Comparison of ENCODE assay signal across 8 cellular contexts in genomic region chr11:83195649-83196048, GRCh38. TPM values are rescaled to one million over a fixed set of nuclear protein-coding genes. Genes with fewer than 3 reads are reported as not detected.
A peak's percentile ranks its signal among the peaks of the same experiment; 100 is the strongest.
DNase-seq lines count a peak whose midpoint lies in the region; ATAC-seq, FAIRE-seq and TF ChIP-seq lines count a peak whose summit lies in the region.

No MANE protein-coding gene starts in this region.

- H2AK5ac ChIP-seq in IMR-90 (ENCODE audit: low read depth, low read length), result no peak overlapping the region

- H3K14ac ChIP-seq in IMR-90 (replicated peaks; ENCODE audit: low read depth, low read length), result 0 out of 2 replicates have a peak overlapping the region, but pooled peaks have one; percentile 44

- H4K20me1 ChIP-seq in IMR-90 (ENCODE audit: insufficient read depth, low read length) (0 out of 2 replicates have a peak, but pooled peaks cover 4% of the 10 kb centered on the region), astrocyte (ENCODE audit: insufficient read depth, low read length) (peaks cover 3% of the 10 kb centered on the region)

- H3K4me1 Mint-ChIP-seq in astrocyte (ENCODE audit: low read depth, unreplicated experiment), result peaks cover 22% of the 10 kb centered on the region
- peaks cover 33 to 64% (median 50%) of the 10 kb centered on the region in 7 donors for H3K4me1 Mint-ChIP-seq in naive thymus-derived CD4-positive, alpha-beta T cell

- H3K9me3 Mint-ChIP-seq in astrocyte (ENCODE audit: unreplicated experiment), result no peaks in the 10 kb centered on the region
- peaks cover 0 to 3% (median 0%) of the 10 kb centered on the region in 11 donors for H3K9me3 Mint-ChIP-seq in naive thymus-derived CD4-positive, alpha-beta T cell

- H3K56ac ChIP-seq in IMR-90 (ENCODE audit: extremely low read depth, insufficient read depth, low read length), result no peak overlapping the region; the same call in 1 of the 2 replicates

- H3K27ac Mint-ChIP-seq in astrocyte (ENCODE audit: unreplicated experiment), result no peak overlapping the region
- peak overlapping the region in 6 of 9 donors; percentile 9 to 99 (median 61) for H3K27ac Mint-ChIP-seq in naive thymus-derived CD4-positive, alpha-beta T cell

- H3K27ac ChIP-seq in ACC112 (ENCODE audit: low read depth, low read length) (0 out of 2 replicates have a peak overlapping the region, but pooled peaks have one; percentile 88), IMR-90 (ENCODE audit: insufficient read depth, low read length) (no peak overlapping the region), astrocyte (ENCODE audit: low read depth, low read length) (no peak overlapping the region)
- H3K27ac ChIP-seq in naive thymus-derived CD4-positive, alpha-beta T cell (ENCODE audit: low read depth, low read length), result no peak overlapping the region

- no peak overlapping the region for H2AK9ac ChIP-seq in IMR-90 (replicated peaks; ENCODE audit: low read depth, low read length, poor library complexity)

- no peak for DNase-seq in IMR-90
- no peak for DNase-seq in astrocyte (ENCODE audit: low read depth)
- DNase-seq in naive thymus-derived CD4-positive, alpha-beta T cell, result no peak
- no peak for DNase-seq in stimulated activated naive CD4-positive, alpha-beta T cell (lab: John Stamatoyannopoulos, UW)
- no peak for DNase-seq in activated gamma-delta T cell treated with Interleukin-2 at 50 U/mL for 16 hours
- no peak for DNase-seq in GM10248 (ENCODE audit: extremely low spot score)

- H3K9me3 ChIP-seq in IMR-90 (ENCODE audit: control insufficient read depth, insufficient read depth, low read length) (no peaks in the 10 kb centered on the region), astrocyte (ENCODE audit: insufficient read depth, low read depth, low read length) (no peaks in the 10 kb centered on the region)
- H3K9me3 ChIP-seq in naive thymus-derived CD4-positive, alpha-beta T cell (ENCODE audit: control insufficient read depth in 2 of 3, low read length in 3 of 3), result no peaks in the 10 kb centered on the region

- H2BK120ac ChIP-seq in IMR-90 (ENCODE audit: low read depth, low read length), result no peak overlapping the region

- no peaks in the 10 kb centered on the region for H3K27me3 Mint-ChIP-seq in astrocyte (ENCODE audit: low read depth, unreplicated experiment)
- no peaks in the 10 kb centered on the region for H3K27me3 Mint-ChIP-seq in naive thymus-derived CD4-positive, alpha-beta T cell

- no peak overlapping the region for H3K4ac ChIP-seq in IMR-90 (ENCODE audit: low read depth, low read length)

- no peak overlapping the region for H2BK5ac ChIP-seq in IMR-90 (ENCODE audit: low read depth, low read length, poor library complexity, severe bottlenecking)

- H4K8ac ChIP-seq in IMR-90 (ENCODE audit: low read depth in 2 of 2, low read length in 2 of 2), result no peak overlapping the region

- BruUV-seq in IMR-90 (replicated peaks; lab: Mats Ljungman, UMichigan), result no TSS peak

- H3K23ac ChIP-seq in IMR-90 (ENCODE audit: low read depth, low read length), result no peak overlapping the region

- H3K4me2 ChIP-seq in IMR-90 (ENCODE audit: low read depth, low read length) (peak overlapping the region; percentile 76), astrocyte (ENCODE audit: low read length) (peak overlapping the region; percentile 96)

- TF ChIP-seq RAD21 in IMR-90 (IDR thresholded peaks at IDR 0.05; ENCODE audit: low read length), result no peak

- dilution Hi-C loops in IMR-90 (cut with HindIII; ENCODE audit: low sequenced_read_pairs, unreplicated experiment), result no loop called here

- no peak for TF ChIP-seq POLR2A in IMR-90 (IDR thresholded peaks at IDR 0.05; ENCODE audit: low read depth, low read length)

- H4K91ac ChIP-seq in IMR-90 (ENCODE audit: insufficient read depth, low read depth, low read length), result no peak overlapping the region

- ATAC-seq in IMR-90 (ENCODE audit: low read depth), result no peak
- no peak for ATAC-seq in naive thymus-derived CD4-positive, alpha-beta T cell
- no peak for ATAC-seq in HG02885 (IDR thresholded peaks at IDR 0.05; ENCODE audit: poor library complexity, unreplicated experiment)

- in situ Hi-C loops in IMR-90 (cut with MboI; ENCODE audit: low sequenced_read_pairs), result no loop called here

- POLR2A ChIA-PET in IMR-90 (lab: Charles Lee; ENCODE audit: unreplicated experiment) (no interaction called here), GM10248 (lab: Yijun Ruan, JAX) (no interaction called here)
- POLR2A ChIA-PET in naive thymus-derived CD4-positive, alpha-beta T cell (lab: Charles Lee), result interaction anchor here (0.6 to 3.6 kb wide), 3 partner anchors 37 to 224 kb away, joined by 3 to 50 read pairs (median 4); partner anchors contain the start of gene PCF11

- peaks cover 41% of the 10 kb centered on the region for H3K79me2 ChIP-seq in ACC112 (ENCODE audit: control insufficient read depth, insufficient read depth, low read length, unreplicated experiment)
- H3K79me2 ChIP-seq in astrocyte (ENCODE audit: insufficient read depth, low read length), result peaks cover 41% of the 10 kb centered on the region

- 100% methylated on average over 3 of the region's 8 CpGs; no CpG with 5 or more reads in 1 of the 2 experiments for WGBS in IMR-90 (ENCODE audit: extremely low coverage in 2 of 2, insufficient read length in 1 of 2), 2 experiments

- H3K9ac ChIP-seq in IMR-90 (ENCODE audit: low read depth, low read length) (peak overlapping the region; percentile 75; the same call in 1 of the 2 replicates), astrocyte (ENCODE audit: low read length) (no peak overlapping the region)

- peak overlapping the region; percentile 95 for H3K4me3 ChIP-seq in ACC112 (ENCODE audit: low read depth, low read length)
- peak overlapping the region; percentile 85; the same call in 1 of the 2 replicates for H3K4me3 ChIP-seq in IMR-90 (ENCODE audit: insufficient read depth, low read depth, low read length)
- H3K4me3 ChIP-seq in astrocyte (ENCODE audit: insufficient read depth, low read depth, low read length), result no peak overlapping the region
- H3K4me3 ChIP-seq in naive thymus-derived CD4-positive, alpha-beta T cell (ENCODE audit: low read length), result no peak overlapping the region

- peaks cover 1% of the 10 kb centered on the region for H3K36me3 Mint-ChIP-seq in astrocyte (ENCODE audit: low read depth, unreplicated experiment)
- peaks cover 6 to 23% (median 18%) of the 10 kb centered on the region in 5 donors for H3K36me3 Mint-ChIP-seq in naive thymus-derived CD4-positive, alpha-beta T cell

- intact Hi-C loops in IMR-90 (cut with micrococcal nuclease), result loop anchor here (2.0 to 5.0 kb wide), 2 partner anchors 87 to 295 kb away; partner anchors contain the start of genes DDIAS and PRCP
- intact Hi-C loops in naive thymus-derived CD4-positive, alpha-beta T cell (cut with micrococcal nuclease), result no loop called here

- peaks cover 35% of the 10 kb centered on the region for H3K4me1 ChIP-seq in ACC112 (ENCODE audit: control insufficient read depth, insufficient read depth, low read length, unreplicated experiment)
- H3K4me1 ChIP-seq in IMR-90 (ENCODE audit: control insufficient read depth, insufficient read depth, low read length), result peaks cover 9% of the 10 kb centered on the region
- H3K4me1 ChIP-seq in astrocyte (ENCODE audit: insufficient read depth, low read length), result peaks cover 15% of the 10 kb centered on the region
- H3K4me1 ChIP-seq in naive thymus-derived CD4-positive, alpha-beta T cell (ENCODE audit: control insufficient read depth in 2 of 2, insufficient read depth in 2 of 2, low read length in 2 of 2), result peaks cover 22 to 29% of the 10 kb centered on the region in 2 donors

- TF ChIP-seq CTCF in IMR-90 (conservative IDR thresholded peaks at IDR 0.05; ENCODE audit: low read depth, low read length) (no peak), astrocyte (IDR thresholded peaks at IDR 0.05; ENCODE audit: insufficient read depth, low read depth, low read length) (no peak), GM10248 (IDR thresholded peaks at IDR 0.05; ENCODE audit: control extremely low read depth, extremely low read depth, low read depth, missing control alignments) (no peak)

- H2BK15ac ChIP-seq in IMR-90 (ENCODE audit: low read depth, low read length), result no peak overlapping the region

- H3K79me1 ChIP-seq in IMR-90 (ENCODE audit: low read depth in 1 of 2, low read length in 2 of 2), result peaks cover 21 to 37% of the 10 kb centered on the region in 2 experiments

- H3K27me3 ChIP-seq in ACC112 (ENCODE audit: insufficient read depth, low read length) (no peaks in the 10 kb centered on the region), IMR-90 (ENCODE audit: control insufficient read depth, insufficient read depth, low read length) (no peaks in the 10 kb centered on the region), astrocyte (ENCODE audit: insufficient read depth, low read length) (no peaks in the 10 kb centered on the region)
- H3K27me3 ChIP-seq in naive thymus-derived CD4-positive, alpha-beta T cell (ENCODE audit: control insufficient read depth in 2 of 2, insufficient read depth in 2 of 2, low read length in 2 of 2), result no peaks in the 10 kb centered on the region

- CTCF ChIA-PET in IMR-90 (lab: Yijun Ruan, JAX) (interaction anchor here (0.6 kb wide), 1 partner anchor 307 kb away, joined by 3 read pairs; no protein-coding TSS in a partner anchor), GM10248 (lab: Yijun Ruan, JAX) (interaction anchor here (1.4 to 1.5 kb wide), 2 partner anchors 55 to 88 kb away, joined by 3 read pairs; no protein-coding TSS in a partner anchor)
- CTCF ChIA-PET in naive thymus-derived CD4-positive, alpha-beta T cell (lab: Charles Lee), result interaction anchor here (0.8 kb wide), 1 partner anchor 55 kb away, joined by 3 read pairs; no protein-coding TSS in a partner anchor

- peaks cover 17% of the 10 kb centered on the region for H3K36me3 ChIP-seq in ACC112 (ENCODE audit: insufficient read depth, low read length)
- H3K36me3 ChIP-seq in IMR-90 (ENCODE audit: control insufficient read depth, insufficient read depth, low read length), result peaks cover 5% of the 10 kb centered on the region
- H3K36me3 ChIP-seq in astrocyte (ENCODE audit: insufficient read depth, low read length), result peaks cover 13% of the 10 kb centered on the region
- peaks cover 0 to 10% (median 4%) of the 10 kb centered on the region in 3 experiments for H3K36me3 ChIP-seq in naive thymus-derived CD4-positive, alpha-beta T cell (ENCODE audit: control insufficient read depth in 2 of 3, insufficient read depth in 3 of 3, low read length in 3 of 3)

- no peak overlapping the region for H3K18ac ChIP-seq in IMR-90 (ENCODE audit: low read depth, low read length)

- FAIRE-seq in astrocyte (lab: Jason Lieb, UNC), result no peak

- H3K9me1 ChIP-seq in IMR-90 (ENCODE audit: insufficient read depth, low read length), result 0 out of 2 replicates have a peak, but pooled peaks cover 3% of the 10 kb centered on the region

- H4K5ac ChIP-seq in IMR-90 (ENCODE audit: low read depth, low read length), result no peak overlapping the region

- H3K4me3 Mint-ChIP-seq in astrocyte (ENCODE audit: unreplicated experiment), result peak overlapping the region; percentile 73
- peak overlapping the region in 9 of 10 donors; percentile 39 to 99 (median 96) for H3K4me3 Mint-ChIP-seq in naive thymus-derived CD4-positive, alpha-beta T cell

- no peak overlapping the region for H2BK20ac ChIP-seq in IMR-90 (ENCODE audit: low read depth, low read length)

- H2AFZ ChIP-seq in ACC112 (ENCODE audit: low read length, unreplicated experiment), result no peak overlapping the region
- no peak overlapping the region for H2AFZ ChIP-seq in IMR-90 (replicated peaks; ENCODE audit: low read length, poor library complexity)
- H2AFZ ChIP-seq in astrocyte (ENCODE audit: low read depth, low read length), result no peak overlapping the region

RNA-seq across cellular contexts. Expression of gene ANKRD42, which starts 2.1 kb away (rescaled TPM):
- total RNA-seq in IMR-90 (2012; rRNA removed), result 5.6 and 6.9 TPM in 2 replicates
- polyA plus RNA-seq in IMR-90 (2012; rRNA removed), result 4.2 and 5.2 TPM in 2 replicates
- polyA plus RNA-seq in IMR-90 (2012; cell fraction: cytosol; rRNA removed), result 2.9 and 3.5 TPM in 2 replicates
- polyA plus RNA-seq in IMR-90 (2012; cell fraction: nucleus; rRNA removed; ENCODE audit: low replicate concordance), result 3.1 and 7.1 TPM in 2 replicates
- total RNA-seq in astrocyte, result 15.0 and 16.4 TPM in 2 replicates
- 10 to 100 TPM in 1 of 5 experiments, 1 to 10 TPM in 4; 3.1 to 10.9 (median 7.0) TPM for total RNA-seq in naive thymus-derived CD4-positive, alpha-beta T cell
- polyA plus RNA-seq in naive thymus-derived CD4-positive, alpha-beta T cell, result 1 to 10 TPM; 4.4 to 4.6 TPM

RNA-seq across cellular contexts. Expression of gene PCF11, which starts 38.7 kb away (rescaled TPM):
- total RNA-seq in IMR-90 (2012; rRNA removed) (26.7 and 34.2 TPM in 2 replicates), astrocyte (35.9 and 40.7 TPM in 2 replicates)
- 16.2 and 19.2 TPM in 2 replicates for polyA plus RNA-seq in IMR-90 (2012; rRNA removed)
- 7.3 and 12.7 TPM in 2 replicates for polyA plus RNA-seq in IMR-90 (2012; cell fraction: cytosol; rRNA removed)
- polyA plus RNA-seq in IMR-90 (2012; cell fraction: nucleus; rRNA removed; ENCODE audit: low replicate concordance), result 84.8 and 142 TPM in 2 replicates
- 100 to 1,000 TPM in 4 of 5 experiments, 10 to 100 TPM in 1; 86.5 to 180 (median 172) TPM for total RNA-seq in naive thymus-derived CD4-positive, alpha-beta T cell
- 10 to 100 TPM; 32.0 to 36.4 TPM for polyA plus RNA-seq in naive thymus-derived CD4-positive, alpha-beta T cell

Comparison
In these comparisons a context has a peak if more than half of its experiments do, and no peak if none do; other contexts are left out.
1. H3K4me3 ChIP-seq: peak in ACC112 (single experiment) and IMR-90 (single experiment); none in astrocyte (single experiment) and naive thymus-derived CD4-positive, alpha-beta T cell (single experiment).